1 cellular context compared by ENCODE assay signal in the genomic region with DNA sequence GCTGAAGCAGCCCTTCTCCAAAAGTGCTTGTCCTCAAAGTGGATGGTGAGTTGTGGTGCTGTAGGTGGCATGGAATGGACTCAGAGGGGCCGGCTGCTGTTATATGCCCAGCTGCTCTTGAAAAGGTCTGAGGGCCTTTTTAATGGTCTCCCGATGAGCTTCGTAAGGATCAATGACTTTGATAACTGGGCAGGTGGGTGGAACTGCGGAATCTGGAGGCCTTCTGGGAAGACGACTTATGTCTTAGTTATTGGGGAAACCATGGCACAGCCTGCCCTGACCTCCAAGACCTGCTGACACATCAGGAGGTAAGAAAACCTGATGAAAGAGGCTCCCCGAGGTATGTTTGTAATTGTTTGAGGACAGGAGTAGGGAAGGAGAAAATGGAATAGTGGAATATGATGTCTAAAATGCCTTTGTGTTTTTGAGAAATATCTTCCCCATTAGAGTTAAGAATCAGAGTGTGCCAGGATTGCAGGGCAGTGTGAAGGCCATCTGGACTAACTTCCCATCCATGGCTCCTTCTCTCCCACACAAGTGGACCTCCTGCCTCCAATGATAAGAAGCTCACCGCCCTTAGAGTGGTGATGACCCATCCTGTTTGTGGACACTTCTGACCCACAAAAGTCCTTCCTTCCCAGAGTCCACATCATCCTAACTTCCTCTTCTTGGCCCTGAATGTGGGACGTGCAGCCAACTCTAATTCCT.
A peak's percentile ranks its signal among the peaks of the same experiment; 100 is the strongest.
TF ChIP-seq lines count a peak whose summit lies in the region.

No MANE protein-coding gene starts in this region.

TF ChIP-seq in K562, 482 proteins besides CTCF, POLR2A, EP300 and RAD21 (continued from another document):
- TF ChIP-seq, protein P1, sequence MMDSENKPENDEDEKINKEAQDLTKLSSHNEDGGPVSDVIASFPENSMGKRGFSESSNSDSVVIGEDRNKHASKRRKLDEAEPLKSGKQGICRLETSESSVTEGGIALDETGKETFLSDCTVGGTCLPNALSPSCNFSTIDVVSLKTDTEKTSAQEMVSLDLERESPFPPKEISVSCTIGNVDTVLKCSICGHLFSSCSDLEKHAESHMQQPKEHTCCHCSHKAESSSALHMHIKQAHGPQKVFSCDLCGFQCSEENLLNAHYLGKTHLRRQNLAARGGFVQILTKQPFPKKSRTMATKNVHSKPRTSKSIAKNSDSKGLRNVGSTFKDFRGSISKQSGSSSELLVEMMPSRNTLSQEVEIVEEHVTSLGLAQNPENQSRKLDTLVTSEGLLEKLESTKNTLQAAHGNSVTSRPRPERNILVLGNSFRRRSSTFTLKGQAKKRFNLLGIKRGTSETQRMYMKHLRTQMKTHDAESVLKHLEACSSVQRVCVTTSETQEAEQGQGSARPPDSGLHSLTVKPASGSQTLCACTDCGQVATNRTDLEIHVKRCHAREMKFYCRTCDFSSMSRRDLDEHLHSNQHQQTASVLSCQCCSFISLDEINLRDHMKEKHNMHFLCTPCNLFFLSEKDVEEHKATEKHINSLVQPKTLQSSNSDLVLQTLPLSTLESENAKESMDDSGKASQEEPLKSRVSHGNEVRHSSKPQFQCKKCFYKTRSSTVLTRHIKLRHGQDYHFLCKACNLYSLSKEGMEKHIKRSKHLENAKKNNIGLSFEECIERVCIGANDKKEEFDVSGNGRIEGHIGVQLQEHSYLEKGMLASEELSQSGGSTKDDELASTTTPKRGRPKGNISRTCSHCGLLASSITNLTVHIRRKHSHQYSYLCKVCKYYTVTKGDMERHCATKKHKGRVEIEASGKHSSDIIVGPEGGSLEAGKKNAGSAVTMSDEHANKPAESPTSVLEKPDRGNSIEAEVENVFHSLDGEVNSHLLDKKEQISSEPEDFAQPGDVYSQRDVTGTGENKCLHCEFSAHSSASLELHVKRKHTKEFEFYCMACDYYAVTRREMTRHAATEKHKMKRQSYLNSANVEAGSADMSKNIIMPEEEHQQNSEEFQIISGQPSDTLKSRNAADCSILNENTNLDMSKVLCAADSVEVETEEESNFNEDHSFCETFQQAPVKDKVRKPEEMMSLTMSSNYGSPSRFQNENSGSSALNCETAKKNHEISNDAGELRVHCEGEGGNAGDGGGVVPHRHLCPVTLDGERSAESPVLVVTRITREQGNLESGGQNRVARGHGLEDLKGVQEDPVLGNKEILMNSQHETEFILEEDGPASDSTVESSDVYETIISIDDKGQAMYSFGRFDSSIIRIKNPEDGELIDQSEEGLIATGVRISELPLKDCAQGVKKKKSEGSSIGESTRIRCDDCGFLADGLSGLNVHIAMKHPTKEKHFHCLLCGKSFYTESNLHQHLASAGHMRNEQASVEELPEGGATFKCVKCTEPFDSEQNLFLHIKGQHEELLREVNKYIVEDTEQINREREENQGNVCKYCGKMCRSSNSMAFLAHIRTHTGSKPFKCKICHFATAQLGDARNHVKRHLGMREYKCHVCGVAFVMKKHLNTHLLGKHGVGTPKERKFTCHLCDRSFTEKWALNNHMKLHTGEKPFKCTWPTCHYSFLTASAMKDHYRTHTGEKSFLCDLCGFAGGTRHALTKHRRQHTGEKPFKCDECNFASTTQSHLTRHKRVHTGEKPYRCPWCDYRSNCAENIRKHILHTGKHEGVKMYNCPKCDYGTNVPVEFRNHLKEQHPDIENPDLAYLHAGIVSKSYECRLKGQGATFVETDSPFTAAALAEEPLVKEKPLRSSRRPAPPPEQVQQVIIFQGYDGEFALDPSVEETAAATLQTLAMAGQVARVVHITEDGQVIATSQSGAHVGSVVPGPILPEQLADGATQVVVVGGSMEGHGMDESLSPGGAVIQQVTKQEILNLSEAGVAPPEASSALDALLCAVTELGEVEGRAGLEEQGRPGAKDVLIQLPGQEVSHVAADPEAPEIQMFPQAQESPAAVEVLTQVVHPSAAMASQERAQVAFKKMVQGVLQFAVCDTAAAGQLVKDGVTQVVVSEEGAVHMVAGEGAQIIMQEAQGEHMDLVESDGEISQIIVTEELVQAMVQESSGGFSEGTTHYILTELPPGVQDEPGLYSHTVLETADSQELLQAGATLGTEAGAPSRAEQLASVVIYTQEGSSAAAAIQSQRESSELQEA (IDR thresholded peaks at IDR 0.05; ENCODE audit: low read depth), result no peak
- TF ChIP-seq, protein P2, sequence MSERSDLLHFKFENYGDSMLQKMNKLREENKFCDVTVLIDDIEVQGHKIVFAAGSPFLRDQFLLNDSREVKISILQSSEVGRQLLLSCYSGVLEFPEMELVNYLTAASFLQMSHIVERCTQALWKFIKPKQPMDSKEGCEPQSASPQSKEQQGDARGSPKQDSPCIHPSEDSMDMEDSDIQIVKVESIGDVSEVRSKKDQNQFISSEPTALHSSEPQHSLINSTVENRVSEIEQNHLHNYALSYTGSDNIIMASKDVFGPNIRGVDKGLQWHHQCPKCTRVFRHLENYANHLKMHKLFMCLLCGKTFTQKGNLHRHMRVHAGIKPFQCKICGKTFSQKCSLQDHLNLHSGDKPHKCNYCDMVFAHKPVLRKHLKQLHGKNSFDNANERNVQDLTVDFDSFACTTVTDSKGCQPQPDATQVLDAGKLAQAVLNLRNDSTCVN (CRISPR knock-in tag; IDR thresholded peaks at IDR 0.05), result no peak
- TF ChIP-seq CCAR2 (IDR thresholded peaks at IDR 0.05; ENCODE audit: low read depth, low read length), result no peak
- no peak for TF ChIP-seq POLR2AphosphoS5 (IDR thresholded peaks at IDR 0.05; ENCODE audit: control insufficient read depth, insufficient read depth, low read depth, low read length)
- no peak for TF ChIP-seq ZNF655 (CRISPR knock-in tag; IDR thresholded peaks at IDR 0.05)
- TF ChIP-seq ZNF146 (CRISPR knock-in tag; IDR thresholded peaks at IDR 0.05; ENCODE audit: unreplicated experiment), result no peak
- TF ChIP-seq TCF3 (CRISPR knock-in tag; IDR thresholded peaks at IDR 0.05), result peak; percentile 63
- TF ChIP-seq TRIM25 (IDR thresholded peaks at IDR 0.05; ENCODE audit: borderline replicate concordance), result no peak
- 0 out of 2 replicates have a peak, but pooled peaks have one; percentile 38 for TF ChIP-seq ZNF766 (CRISPR knock-in tag; conservative IDR thresholded peaks at IDR 0.05)
- no peak for TF ChIP-seq ZNF77 (CRISPR knock-in tag; IDR thresholded peaks at IDR 0.05)
- TF ChIP-seq, protein P3, sequence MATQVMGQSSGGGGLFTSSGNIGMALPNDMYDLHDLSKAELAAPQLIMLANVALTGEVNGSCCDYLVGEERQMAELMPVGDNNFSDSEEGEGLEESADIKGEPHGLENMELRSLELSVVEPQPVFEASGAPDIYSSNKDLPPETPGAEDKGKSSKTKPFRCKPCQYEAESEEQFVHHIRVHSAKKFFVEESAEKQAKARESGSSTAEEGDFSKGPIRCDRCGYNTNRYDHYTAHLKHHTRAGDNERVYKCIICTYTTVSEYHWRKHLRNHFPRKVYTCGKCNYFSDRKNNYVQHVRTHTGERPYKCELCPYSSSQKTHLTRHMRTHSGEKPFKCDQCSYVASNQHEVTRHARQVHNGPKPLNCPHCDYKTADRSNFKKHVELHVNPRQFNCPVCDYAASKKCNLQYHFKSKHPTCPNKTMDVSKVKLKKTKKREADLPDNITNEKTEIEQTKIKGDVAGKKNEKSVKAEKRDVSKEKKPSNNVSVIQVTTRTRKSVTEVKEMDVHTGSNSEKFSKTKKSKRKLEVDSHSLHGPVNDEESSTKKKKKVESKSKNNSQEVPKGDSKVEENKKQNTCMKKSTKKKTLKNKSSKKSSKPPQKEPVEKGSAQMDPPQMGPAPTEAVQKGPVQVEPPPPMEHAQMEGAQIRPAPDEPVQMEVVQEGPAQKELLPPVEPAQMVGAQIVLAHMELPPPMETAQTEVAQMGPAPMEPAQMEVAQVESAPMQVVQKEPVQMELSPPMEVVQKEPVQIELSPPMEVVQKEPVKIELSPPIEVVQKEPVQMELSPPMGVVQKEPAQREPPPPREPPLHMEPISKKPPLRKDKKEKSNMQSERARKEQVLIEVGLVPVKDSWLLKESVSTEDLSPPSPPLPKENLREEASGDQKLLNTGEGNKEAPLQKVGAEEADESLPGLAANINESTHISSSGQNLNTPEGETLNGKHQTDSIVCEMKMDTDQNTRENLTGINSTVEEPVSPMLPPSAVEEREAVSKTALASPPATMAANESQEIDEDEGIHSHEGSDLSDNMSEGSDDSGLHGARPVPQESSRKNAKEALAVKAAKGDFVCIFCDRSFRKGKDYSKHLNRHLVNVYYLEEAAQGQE (CRISPR knock-in tag; IDR thresholded peaks at IDR 0.05; ENCODE audit: low read depth), result no peak
- TF ChIP-seq RCOR1 (IDR thresholded peaks at IDR 0.05; ENCODE audit: borderline replicate concordance in 1 of 2, low read depth in 2 of 2, low read length in 2 of 2), result no peak
- TF ChIP-seq, protein P4, sequence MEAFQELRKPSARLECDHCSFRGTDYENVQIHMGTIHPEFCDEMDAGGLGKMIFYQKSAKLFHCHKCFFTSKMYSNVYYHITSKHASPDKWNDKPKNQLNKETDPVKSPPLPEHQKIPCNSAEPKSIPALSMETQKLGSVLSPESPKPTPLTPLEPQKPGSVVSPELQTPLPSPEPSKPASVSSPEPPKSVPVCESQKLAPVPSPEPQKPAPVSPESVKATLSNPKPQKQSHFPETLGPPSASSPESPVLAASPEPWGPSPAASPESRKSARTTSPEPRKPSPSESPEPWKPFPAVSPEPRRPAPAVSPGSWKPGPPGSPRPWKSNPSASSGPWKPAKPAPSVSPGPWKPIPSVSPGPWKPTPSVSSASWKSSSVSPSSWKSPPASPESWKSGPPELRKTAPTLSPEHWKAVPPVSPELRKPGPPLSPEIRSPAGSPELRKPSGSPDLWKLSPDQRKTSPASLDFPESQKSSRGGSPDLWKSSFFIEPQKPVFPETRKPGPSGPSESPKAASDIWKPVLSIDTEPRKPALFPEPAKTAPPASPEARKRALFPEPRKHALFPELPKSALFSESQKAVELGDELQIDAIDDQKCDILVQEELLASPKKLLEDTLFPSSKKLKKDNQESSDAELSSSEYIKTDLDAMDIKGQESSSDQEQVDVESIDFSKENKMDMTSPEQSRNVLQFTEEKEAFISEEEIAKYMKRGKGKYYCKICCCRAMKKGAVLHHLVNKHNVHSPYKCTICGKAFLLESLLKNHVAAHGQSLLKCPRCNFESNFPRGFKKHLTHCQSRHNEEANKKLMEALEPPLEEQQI (IDR thresholded peaks at IDR 0.05), result no peak
- no peak for TF ChIP-seq GABPB1 (CRISPR knock-in tag; IDR thresholded peaks at IDR 0.05)
- TF ChIP-seq FOSL1 (tag; conservative IDR thresholded peaks at IDR 0.05), result peak; percentile 61
- no peak for TF ChIP-seq RBM39 (optimal IDR thresholded peaks at IDR 0.05; ENCODE audit: low read depth, low read length)
- no peak for TF ChIP-seq KAT8 (IDR thresholded peaks at IDR 0.05; ENCODE audit: low read depth)
- TF ChIP-seq CTBP1 (IDR thresholded peaks at IDR 0.05; ENCODE audit: borderline replicate concordance), result peak; percentile 66; the same call in 1 of the 2 replicates
- TF ChIP-seq U2AF1 (optimal IDR thresholded peaks at IDR 0.05; ENCODE audit: low read depth, low read length), result no peak
- TF ChIP-seq, protein P5, sequence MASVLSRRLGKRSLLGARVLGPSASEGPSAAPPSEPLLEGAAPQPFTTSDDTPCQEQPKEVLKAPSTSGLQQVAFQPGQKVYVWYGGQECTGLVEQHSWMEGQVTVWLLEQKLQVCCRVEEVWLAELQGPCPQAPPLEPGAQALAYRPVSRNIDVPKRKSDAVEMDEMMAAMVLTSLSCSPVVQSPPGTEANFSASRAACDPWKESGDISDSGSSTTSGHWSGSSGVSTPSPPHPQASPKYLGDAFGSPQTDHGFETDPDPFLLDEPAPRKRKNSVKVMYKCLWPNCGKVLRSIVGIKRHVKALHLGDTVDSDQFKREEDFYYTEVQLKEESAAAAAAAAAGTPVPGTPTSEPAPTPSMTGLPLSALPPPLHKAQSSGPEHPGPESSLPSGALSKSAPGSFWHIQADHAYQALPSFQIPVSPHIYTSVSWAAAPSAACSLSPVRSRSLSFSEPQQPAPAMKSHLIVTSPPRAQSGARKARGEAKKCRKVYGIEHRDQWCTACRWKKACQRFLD (CRISPR knock-in tag; IDR thresholded peaks at IDR 0.05), result no peak
- TF ChIP-seq HNRNPL (IDR thresholded peaks at IDR 0.05; ENCODE audit: low read depth, low read length), result no peak
- no peak for TF ChIP-seq KHSRP (IDR thresholded peaks at IDR 0.05)
- TF ChIP-seq CBFA2T3 (IDR thresholded peaks at IDR 0.05), result peak; percentile 54
